Comparison of ENCODE assay signal across 1 cellular context in the genomic region with DNA sequence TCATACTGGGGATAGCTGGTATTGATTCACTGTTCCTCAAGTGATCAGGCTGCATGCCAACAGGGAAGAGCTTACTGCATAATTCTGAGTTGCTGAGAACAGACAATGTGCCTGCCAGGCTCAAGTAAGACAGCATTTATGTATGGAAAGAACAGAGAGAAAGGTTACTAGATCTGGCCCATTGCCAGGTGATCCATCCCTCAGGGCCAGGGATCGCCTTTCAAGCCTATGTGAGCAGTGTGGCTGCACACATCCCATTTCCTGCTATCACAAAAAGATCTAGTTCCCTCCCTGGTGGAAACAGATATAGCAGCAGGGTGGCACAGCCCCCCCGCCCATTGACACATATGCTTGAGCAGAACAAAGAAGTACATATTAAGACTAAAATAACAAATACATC.
TF ChIP-seq lines count a peak whose summit lies in the region.

No MANE protein-coding gene starts in this region.

TF ChIP-seq in HCT116, 20 proteins besides CTCF, POLR2A, EP300 and RAD21:
- TF ChIP-seq, protein P1, sequence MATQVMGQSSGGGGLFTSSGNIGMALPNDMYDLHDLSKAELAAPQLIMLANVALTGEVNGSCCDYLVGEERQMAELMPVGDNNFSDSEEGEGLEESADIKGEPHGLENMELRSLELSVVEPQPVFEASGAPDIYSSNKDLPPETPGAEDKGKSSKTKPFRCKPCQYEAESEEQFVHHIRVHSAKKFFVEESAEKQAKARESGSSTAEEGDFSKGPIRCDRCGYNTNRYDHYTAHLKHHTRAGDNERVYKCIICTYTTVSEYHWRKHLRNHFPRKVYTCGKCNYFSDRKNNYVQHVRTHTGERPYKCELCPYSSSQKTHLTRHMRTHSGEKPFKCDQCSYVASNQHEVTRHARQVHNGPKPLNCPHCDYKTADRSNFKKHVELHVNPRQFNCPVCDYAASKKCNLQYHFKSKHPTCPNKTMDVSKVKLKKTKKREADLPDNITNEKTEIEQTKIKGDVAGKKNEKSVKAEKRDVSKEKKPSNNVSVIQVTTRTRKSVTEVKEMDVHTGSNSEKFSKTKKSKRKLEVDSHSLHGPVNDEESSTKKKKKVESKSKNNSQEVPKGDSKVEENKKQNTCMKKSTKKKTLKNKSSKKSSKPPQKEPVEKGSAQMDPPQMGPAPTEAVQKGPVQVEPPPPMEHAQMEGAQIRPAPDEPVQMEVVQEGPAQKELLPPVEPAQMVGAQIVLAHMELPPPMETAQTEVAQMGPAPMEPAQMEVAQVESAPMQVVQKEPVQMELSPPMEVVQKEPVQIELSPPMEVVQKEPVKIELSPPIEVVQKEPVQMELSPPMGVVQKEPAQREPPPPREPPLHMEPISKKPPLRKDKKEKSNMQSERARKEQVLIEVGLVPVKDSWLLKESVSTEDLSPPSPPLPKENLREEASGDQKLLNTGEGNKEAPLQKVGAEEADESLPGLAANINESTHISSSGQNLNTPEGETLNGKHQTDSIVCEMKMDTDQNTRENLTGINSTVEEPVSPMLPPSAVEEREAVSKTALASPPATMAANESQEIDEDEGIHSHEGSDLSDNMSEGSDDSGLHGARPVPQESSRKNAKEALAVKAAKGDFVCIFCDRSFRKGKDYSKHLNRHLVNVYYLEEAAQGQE (IDR thresholded peaks at IDR 0.05; ENCODE audit: low read depth) = no peak
- TF ChIP-seq JUND (IDR thresholded peaks at IDR 0.05) = no peak
- TF ChIP-seq POLR2AphosphoS5 (IDR thresholded peaks at IDR 0.05; ENCODE audit: low read depth, low read length) = no peak
- TF ChIP-seq TCF7L2 (IDR thresholded peaks at IDR 0.05; ENCODE audit: borderline replicate concordance, extremely low read depth, insufficient read depth, insufficient read length) = no peak
